ENCODE assay signal across 8 cellular contexts in the genomic region with DNA sequence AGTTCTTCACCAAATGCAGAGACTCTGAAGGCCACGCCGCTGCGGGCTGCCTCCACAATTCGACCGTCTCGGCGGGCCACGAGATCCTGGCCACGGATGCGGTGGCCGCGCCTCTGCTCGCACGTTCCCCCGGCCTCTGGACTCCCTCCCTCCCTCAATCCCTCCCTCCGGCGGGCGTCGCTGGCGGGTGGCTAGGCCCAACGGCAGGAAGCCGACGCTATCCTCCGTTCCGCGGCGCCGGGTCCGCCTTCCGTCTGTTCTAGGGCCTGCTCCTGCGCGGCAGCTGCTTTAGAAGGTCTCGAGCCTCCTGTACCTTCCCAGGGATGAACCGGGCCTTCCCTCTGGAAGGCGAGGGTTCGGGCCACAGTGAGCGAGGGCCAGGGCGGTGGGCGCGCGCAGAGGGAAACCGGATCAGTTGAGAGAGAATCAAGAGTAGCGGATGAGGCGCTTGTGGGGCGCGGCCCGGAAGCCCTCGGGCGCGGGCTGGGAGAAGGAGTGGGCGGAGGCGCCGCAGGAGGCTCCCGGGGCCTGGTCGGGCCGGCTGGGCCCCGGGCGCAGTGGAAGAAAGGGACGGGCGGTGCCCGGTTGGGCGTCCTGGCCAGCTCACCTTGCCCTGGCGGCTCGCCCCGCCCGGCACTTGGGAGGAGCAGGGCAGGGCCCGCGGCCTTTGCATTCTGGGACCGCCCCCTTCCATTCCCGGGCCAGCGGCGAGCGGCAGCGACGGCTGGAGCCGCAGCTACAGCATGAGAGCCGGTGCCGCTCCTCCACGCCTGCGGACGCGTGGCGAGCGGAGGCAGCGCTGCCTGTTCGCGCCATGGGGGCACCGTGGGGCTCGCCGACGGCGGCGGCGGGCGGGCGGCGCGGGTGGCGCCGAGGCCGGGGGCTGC. TPM values are rescaled to one million over a fixed set of nuclear protein-coding genes. Genes with fewer than 3 reads are reported as not detected.
DNase-seq lines count a peak whose midpoint lies in the region; ATAC-seq and TF ChIP-seq lines count a peak whose summit lies in the region.

A gene with protein sequence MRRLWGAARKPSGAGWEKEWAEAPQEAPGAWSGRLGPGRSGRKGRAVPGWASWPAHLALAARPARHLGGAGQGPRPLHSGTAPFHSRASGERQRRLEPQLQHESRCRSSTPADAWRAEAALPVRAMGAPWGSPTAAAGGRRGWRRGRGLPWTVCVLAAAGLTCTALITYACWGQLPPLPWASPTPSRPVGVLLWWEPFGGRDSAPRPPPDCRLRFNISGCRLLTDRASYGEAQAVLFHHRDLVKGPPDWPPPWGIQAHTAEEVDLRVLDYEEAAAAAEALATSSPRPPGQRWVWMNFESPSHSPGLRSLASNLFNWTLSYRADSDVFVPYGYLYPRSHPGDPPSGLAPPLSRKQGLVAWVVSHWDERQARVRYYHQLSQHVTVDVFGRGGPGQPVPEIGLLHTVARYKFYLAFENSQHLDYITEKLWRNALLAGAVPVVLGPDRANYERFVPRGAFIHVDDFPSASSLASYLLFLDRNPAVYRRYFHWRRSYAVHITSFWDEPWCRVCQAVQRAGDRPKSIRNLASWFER (plus strand): TSS at position 227 of the 887 bp plus-strand sequence. CDS start 213 bp downstream, at position 440.

- CTCF ChIA-PET in AG04450 (lab: Charles Lee), result interaction anchor here (0.6 to 1.3 kb wide), 2 partner anchors 24 to 39 kb away, joined by 3 to 6 read pairs; no protein-coding TSS in a partner anchor
- CTCF ChIA-PET in activated CD4-positive, alpha-beta T cell treated with anti-CD3 and anti-CD28 coated beads for 36 hours (lab: Charles Lee), result no interaction called here

- ATAC-seq in HG03064 (IDR thresholded peaks at IDR 0.05; ENCODE audit: low read depth, unreplicated experiment) (peak; percentile 79), left colon (peak; percentile 81)
- ATAC-seq in activated CD4-positive, alpha-beta T cell treated with anti-CD3 and anti-CD28 coated beads for 36 hours, result peak; percentile 83

- no peaks in the 10 kb centered on the region for H3K27me3 ChIP-seq in AG04450 (ENCODE audit: control insufficient read depth, insufficient read depth, low read length)

- peaks cover 8% of the 10 kb centered on the region; the same call in 1 of the 2 replicates for H3K9me3 ChIP-seq in AG04450 (ENCODE audit: control insufficient read depth, insufficient read depth, low read length)

- POLR2A ChIA-PET in AG04450 (lab: Yijun Ruan, JAX), result interaction anchor here (1.0 kb wide), 1 partner anchor 18 kb away, joined by 4 read pairs; no protein-coding TSS in a partner anchor
- POLR2A ChIA-PET in activated CD4-positive, alpha-beta T cell treated with anti-CD3 and anti-CD28 coated beads for 36 hours (lab: Charles Lee), result no interaction called here

- H3K27ac ChIP-seq in AG04450 (ENCODE audit: low read depth, low read length), result peak within 1 kb of the TSS; percentile 91

- DNase-seq in AG04450 (ENCODE audit: low read depth, low spot score) (peak; percentile 29), NCI-H2227 treated with DMSO at 0.1 percent for 48 hours (lab: John Stamatoyannopoulos, UW) (peak; percentile 46), chondrocyte (ENCODE audit: low spot score) (peak; percentile 94), left colon (peak; percentile 92 to 93)
- peak; percentile 87 for DNase-seq in activated CD4-positive, alpha-beta T cell treated with anti-CD3 and anti-CD28 coated beads for 36 hours
- DNase-seq in stimulated activated CD4-positive, alpha-beta T cell treated with anti-CD3 and anti-CD28 coated beads, Interleukin-2, amount 100 ng/mL, for 24 hours, result peak; percentile 73 to 82

- TF ChIP-seq CTCF in AG04450 (IDR thresholded peaks at IDR 0.05; ENCODE audit: low read depth, low read length), result no peak
- TF ChIP-seq CTCF in chondrocyte (IDR thresholded peaks at IDR 0.05), result no peak

- H3K27me3 Mint-ChIP-seq in activated CD4-positive, alpha-beta T cell treated with anti-CD3 and anti-CD28 coated beads for 36 hours, result no peaks in the 10 kb centered on the region
- no peaks in the 10 kb centered on the region for H3K27me3 Mint-ChIP-seq in chondrocyte (ENCODE audit: low read depth)

- no peaks in the 10 kb centered on the region for H3K9me3 Mint-ChIP-seq in activated CD4-positive, alpha-beta T cell treated with anti-CD3 and anti-CD28 coated beads for 36 hours (ENCODE audit: low read depth)
- no peaks in the 10 kb centered on the region for H3K9me3 Mint-ChIP-seq in chondrocyte (ENCODE audit: low read depth)

- intact Hi-C loops in activated CD4-positive, alpha-beta T cell treated with anti-CD3 and anti-CD28 coated beads for 36 hours (cut with DNase I, micrococcal nuclease), result loop anchor here (1.0 to 5.0 kb wide), 13 partner anchors 31 to 1848 kb away; a partner anchor contains a TSS
- intact Hi-C loops in left colon (cut with DNase I, micrococcal nuclease), result no loop called here

- peak; percentile 66 for TF ChIP-seq POLR2A in GM18526 (IDR thresholded peaks at IDR 0.05; ENCODE audit: extremely low read depth, insufficient read length)

- peaks cover 12% of the 10 kb centered on the region for H3K36me3 Mint-ChIP-seq in activated CD4-positive, alpha-beta T cell treated with anti-CD3 and anti-CD28 coated beads for 36 hours (ENCODE audit: low read depth)
- no peaks in the 10 kb centered on the region for H3K36me3 Mint-ChIP-seq in chondrocyte (ENCODE audit: low read depth)

- peaks cover 39% of the 10 kb centered on the region for H3K4me1 Mint-ChIP-seq in activated CD4-positive, alpha-beta T cell treated with anti-CD3 and anti-CD28 coated beads for 36 hours
- H3K4me1 Mint-ChIP-seq in chondrocyte (ENCODE audit: low read depth), result peaks cover 50% of the 10 kb centered on the region

- H3K27ac Mint-ChIP-seq in activated CD4-positive, alpha-beta T cell treated with anti-CD3 and anti-CD28 coated beads for 36 hours, result peak within 1 kb of the TSS; percentile 99
- peak within 1 kb of the TSS; percentile 100 for H3K27ac Mint-ChIP-seq in chondrocyte (ENCODE audit: unreplicated experiment)

- peak within 1 kb of the TSS; percentile 92 for H3K4me3 Mint-ChIP-seq in activated CD4-positive, alpha-beta T cell treated with anti-CD3 and anti-CD28 coated beads for 36 hours
- H3K4me3 Mint-ChIP-seq in chondrocyte (ENCODE audit: unreplicated experiment), result peak within 1 kb of the TSS; percentile 96

- H3K4me3 ChIP-seq in AG04450 (ENCODE audit: low read depth, low read length), result peak within 1 kb of the TSS; percentile 60

RNA-seq across cellular contexts. Expression of the gene that starts here (rescaled TPM):
- 2.2 and 2.6 TPM in 2 replicates for polyA plus RNA-seq in AG04450 (2011; rRNA removed)
- polyA minus RNA-seq in AG04450 (2011; rRNA and poly(A)+ RNA removed), result 2.3 and 3.5 TPM in 2 replicates
- total RNA-seq in activated CD4-positive, alpha-beta T cell treated with anti-CD3 and anti-CD28 coated beads for 36 hours, result 1 to 10 TPM; 4.4 to 4.9 TPM
- 4.6 to 8.6 TPM (median 7.7 TPM) in 3 replicates for total RNA-seq in chondrocyte
- total RNA-seq in left colon, result 10 to 100 TPM; 21.8 to 29.9 TPM

Comparison
In these comparisons a context has a peak if more than half of its experiments do, and no peak if none do; other contexts are left out.
1. Peak in every context shown above with its lines: DNase-seq, ATAC-seq, H3K4me3 ChIP-seq and H3K27ac ChIP-seq.
2. DNase-seq: peak in every context shown above with its lines; median percentile 94 in chondrocyte; 92 in left colon; 87 in activated CD4-positive, alpha-beta T cell treated with anti-CD3 and anti-CD28 coated beads for 36 hours; 78 in stimulated activated CD4-positive, alpha-beta T cell treated with anti-CD3 and anti-CD28 coated beads, Interleukin-2, amount 100 ng/mL, for 24 hours; 46 in NCI-H2227 treated with DMSO at 0.1 percent for 48 hours; 29 in AG04450.
3. intact Hi-C loops: an anchor here in activated CD4-positive, alpha-beta T cell treated with anti-CD3 and anti-CD28 coated beads for 36 hours (1.0 to 5.0 kb wide); none called in left colon.